Comparison of ENCODE assay signal across 20 cellular contexts in genomic region chr7:85070967-85071628, GRCh38.
DNase-seq lines count a peak whose midpoint lies in the region; ATAC-seq and TF ChIP-seq lines count a peak whose summit lies in the region.
"Had no signal": no experiment of that assay in that cellular context is flagged by ENCODE, and none has a peak within 500 bp of the region (broad histone marks: within the 10 kb centered on the region; RNA-seq: fewer than 3 reads in every experiment).

No MANE protein-coding gene starts in this region.

- H3K36me3 Mint-ChIP-seq in neural progenitor cell: no peaks in the 10 kb centered on the region

- peak overlapping the region; percentile 19 for H3K27ac Mint-ChIP-seq in neural progenitor cell
- H3K27ac Mint-ChIP-seq: activated T-helper 2 cell treated with anti-CD3 and anti-CD28 coated beads, Interferon-gamma antibody, Interleukin-2, Interleukin-4, amounts not matched to agents 10 μg/mL and 5 μg/mL and 100 μg/mL, durations not matched to agents 14 hours and 24 hours and 36 hours; B cell had no signal

- H3K27ac ChIP-seq in HEK293 (ENCODE audit: extremely low read depth, low read depth, low read length): peak overlapping the region; percentile 42; the same call in 1 of the 2 replicates
- no peak overlapping the region for H3K27ac ChIP-seq in PC-3 (ENCODE audit: low read length)
- no peak overlapping the region for H3K27ac ChIP-seq in neural progenitor cell
- H3K27ac ChIP-seq: adrenal gland, thoracic aorta had no signal

- ATAC-seq in PC-3: peak; percentile 13
- ATAC-seq in GM21825 (IDR thresholded peaks at IDR 0.05; ENCODE audit: unreplicated experiment): no peak
- ATAC-seq in GM18505 (IDR thresholded peaks at IDR 0.05; ENCODE audit: unreplicated experiment): no peak
- ATAC-seq: sciatic nerve had no signal

- CTCF ChIA-PET in HEK293 (lab: Yijun Ruan, JAX) (interaction anchor here (0.6 kb wide), 1 partner anchor 1209 kb away, joined by 6 read pairs; no protein-coding TSS in a partner anchor), PC-3 (lab: Charles Lee) (no interaction called here)

- H3K9ac ChIP-seq in PC-3 (ENCODE audit: low read length) (no peak overlapping the region), neural progenitor cell (no peak overlapping the region)

- H2AFZ ChIP-seq in PC-3 (ENCODE audit: low read length) (no peak overlapping the region), neural progenitor cell (replicated peaks) (peak overlapping the region; percentile 77)

- peaks cover 22% of the 10 kb centered on the region for H3K4me1 Mint-ChIP-seq in neural progenitor cell
- H3K4me1 Mint-ChIP-seq: B cell had no signal

- H3K9me3 Mint-ChIP-seq in neural progenitor cell: no peaks in the 10 kb centered on the region
- H3K9me3 Mint-ChIP-seq: activated T-helper 2 cell treated with anti-CD3 and anti-CD28 coated beads, Interferon-gamma antibody, Interleukin-2, Interleukin-4, amounts not matched to agents 10 μg/mL and 5 μg/mL and 100 μg/mL, durations not matched to agents 14 hours and 24 hours and 36 hours; neural crest cell had no signal

- H3K4me3 ChIP-seq in HEK293 (ENCODE audit: low read depth, low read length): no peak overlapping the region
- no peak overlapping the region for H3K4me3 ChIP-seq in PC-3 (ENCODE audit: low read length)
- H3K4me3 ChIP-seq in epithelial cell of esophagus (ENCODE audit: low read length): no peak overlapping the region
- no peak overlapping the region for H3K4me3 ChIP-seq in neural progenitor cell
- H3K4me3 ChIP-seq: adrenal gland, thoracic aorta had no signal

- H3F3A ChIP-seq in PC-3 (ENCODE audit: low read length, unreplicated experiment) (no peaks in the 10 kb centered on the region), neural progenitor cell (ENCODE audit: low read depth) (no peaks in the 10 kb centered on the region)

- no peaks in the 10 kb centered on the region for H3K27me3 Mint-ChIP-seq in neural progenitor cell (ENCODE audit: insufficient read depth, low read depth)
- H3K27me3 Mint-ChIP-seq: B cell had no signal

- no peaks in the 10 kb centered on the region for H3K9me2 ChIP-seq in PC-3 (replicated peaks; ENCODE audit: low read length)

- H3K36me3 ChIP-seq in HEK293 (ENCODE audit: control insufficient read depth in 2 of 2, insufficient read depth in 1 of 2, low read length in 2 of 2): no peaks in the 10 kb centered on the region
- no peaks in the 10 kb centered on the region for H3K36me3 ChIP-seq in PC-3 (ENCODE audit: low read depth, low read length)
- no peaks in the 10 kb centered on the region for H3K36me3 ChIP-seq in neural progenitor cell
- H3K36me3 ChIP-seq: adrenal gland, thoracic aorta had no signal

- H3K9me3 ChIP-seq in HEK293 (ENCODE audit: control insufficient read depth, insufficient read depth, low read depth, low read length) (no peaks in the 10 kb centered on the region), PC-3 (ENCODE audit: low read length) (no peaks in the 10 kb centered on the region), neural progenitor cell (ENCODE audit: low read depth) (no peaks in the 10 kb centered on the region)
- H3K9me3 ChIP-seq: adrenal gland, thoracic aorta had no signal

- DNase-seq in PC-3: peak; percentile 73
- DNase-seq in epithelial cell of esophagus (ENCODE audit: low read depth): peak; percentile 93
- DNase-seq in neural progenitor cell (ENCODE audit: low spot score): no peak
- no peak for DNase-seq in 8988T
- no peak for DNase-seq in putamen (ENCODE audit: low spot score)
- DNase-seq: activated CD4-positive, CD25-positive, alpha-beta regulatory T cell; activated CD8-positive, alpha-beta memory T cell treated with anti-CD3 and anti-CD28 coated beads for 24 hours; adrenal gland; head of caudate nucleus; NK-92 treated with Interleukin-12 subunit alpha and Interleukin-12 subunit beta, amount 100 ng/mL, for 24 hours; Right ventricle myocardium superior; stimulated activated CD4-positive, alpha-beta T cell treated with anti-CD3 and anti-CD28 coated beads, Interleukin-4, amount 100 ng/mL, for 1 hour had no signal

- no peak for TF ChIP-seq POLR2A in GM18505 (IDR thresholded peaks at IDR 0.05; ENCODE audit: borderline replicate concordance, extremely low read depth, insufficient read depth, insufficient read length)

- no peaks in the 10 kb centered on the region for H3K79me2 ChIP-seq in PC-3 (ENCODE audit: low read length)
- H3K79me2 ChIP-seq in neural progenitor cell (ENCODE audit: low read depth): no peaks in the 10 kb centered on the region

- no peak overlapping the region for H3K4me3 Mint-ChIP-seq in neural progenitor cell
- H3K4me3 Mint-ChIP-seq: B cell, neural crest cell had no signal

- no peak for TF ChIP-seq CTCF in HEK293 (tag by site-specific recombination; IDR thresholded peaks at IDR 0.05)
- TF ChIP-seq CTCF in PC-3 (conservative IDR thresholded peaks at IDR 0.05; ENCODE audit: low read depth, low read length): no peak
- TF ChIP-seq CTCF in epithelial cell of esophagus (IDR thresholded peaks at IDR 0.05; ENCODE audit: insufficient read depth, low read depth, low read length, missing control alignments): no peak
- no peak for TF ChIP-seq CTCF in neural progenitor cell (IDR thresholded peaks at IDR 0.05)

- intact Hi-C loops in PC-3 (cut with micrococcal nuclease): no loop called here

- POLR2A ChIA-PET in HEK293 (lab: Yijun Ruan, JAX) (no interaction called here), PC-3 (lab: Charles Lee; ENCODE audit: unreplicated experiment) (no interaction called here)

- peaks cover 13% of the 10 kb centered on the region for H3K4me1 ChIP-seq in HEK293 (ENCODE audit: control insufficient read depth, insufficient read depth, low read length)
- H3K4me1 ChIP-seq in PC-3 (ENCODE audit: insufficient read depth, low read length): peaks cover 7% of the 10 kb centered on the region; the same call in 1 of the 2 replicates
- peaks cover 4% of the 10 kb centered on the region for H3K4me1 ChIP-seq in neural progenitor cell
- H3K4me1 ChIP-seq: adrenal gland had no signal

- BruUV-seq in PC-3 (replicated peaks; lab: Mats Ljungman, UMichigan): no TSS peak

- H3K27me3 ChIP-seq in PC-3 (ENCODE audit: low read length) (no peaks in the 10 kb centered on the region), neural progenitor cell (no peaks in the 10 kb centered on the region)
- H3K27me3 ChIP-seq: adrenal gland had no signal

- H4K20me1 ChIP-seq in PC-3 (ENCODE audit: low read length) (no peaks in the 10 kb centered on the region), neural progenitor cell (ENCODE audit: low read depth) (no peaks in the 10 kb centered on the region)

- no peak overlapping the region for H3K4me2 ChIP-seq in PC-3 (ENCODE audit: low read length)
- no peak overlapping the region for H3K4me2 ChIP-seq in neural progenitor cell

TF ChIP-seq in HEK293, 187 proteins besides CTCF, POLR2A, EP300 and RAD21 (continues in another document):
- TF ChIP-seq ZNF10 (tag by site-specific recombination; IDR thresholded peaks at IDR 0.05) (0 out of 2 replicates have a peak, but pooled peaks have one; percentile 29), ZNF707 (tag by site-specific recombination; IDR thresholded peaks at IDR 0.05) (no peak), ATF2 (tag by site-specific recombination; IDR thresholded peaks at IDR 0.05; ENCODE audit: low read depth) (no peak), KLF7 (tag by site-specific recombination; IDR thresholded peaks at IDR 0.05; ENCODE audit: borderline replicate concordance) (no peak), ZNF138 (tag by site-specific recombination; IDR thresholded peaks at IDR 0.05; ENCODE audit: borderline replicate concordance) (no peak), ZNF449 (tag by site-specific recombination; IDR thresholded peaks at IDR 0.05) (no peak), ZNF473 (tag by site-specific recombination; IDR thresholded peaks at IDR 0.05) (no peak), ZFP69B (tag by site-specific recombination; IDR thresholded peaks at IDR 0.05) (no peak), HOXC10 (CRISPR knock-in tag; IDR thresholded peaks at IDR 0.05) (no peak), ZNF184 (tag by site-specific recombination; IDR thresholded peaks at IDR 0.05) (no peak), ZNF404 (tag by site-specific recombination; IDR thresholded peaks at IDR 0.05) (no peak), ZBTB7A (tag by site-specific recombination; IDR thresholded peaks at IDR 0.05; ENCODE audit: low read depth) (no peak), ZNF658 (tag by site-specific recombination; IDR thresholded peaks at IDR 0.05) (no peak), BCL6B (tag by site-specific recombination; IDR thresholded peaks at IDR 0.05) (no peak), ZNF514 (tag by site-specific recombination; IDR thresholded peaks at IDR 0.05) (no peak)

Comparison
In these comparisons a context has a peak if more than half of its experiments do, and no peak if none do; other contexts are left out.
1. DNase-seq: peak in PC-3 (single experiment) and epithelial cell of esophagus (single experiment); none in neural progenitor cell (single experiment), 8988T (single experiment) and putamen (single experiment).